13 cellular contexts compared by ENCODE assay signal in genomic region chr3:71112576-71112975, GRCh38.
A peak's percentile ranks its signal among the peaks of the same experiment; 100 is the strongest.
DNase-seq lines count a peak whose midpoint lies in the region; ATAC-seq and TF ChIP-seq lines count a peak whose summit lies in the region.
"Had no signal": no experiment of that assay in that cellular context is flagged by ENCODE, and none has a peak within 500 bp of the region (broad histone marks: within the 10 kb centered on the region; RNA-seq: fewer than 3 reads in every experiment).

No MANE protein-coding gene starts in this region.

- no peak for TF ChIP-seq EP300 in upper lobe of left lung (IDR thresholded peaks at IDR 0.05)

- TF ChIP-seq CTCF in heart right ventricle (IDR thresholded peaks at IDR 0.05): no peak
- TF ChIP-seq CTCF in breast epithelium (IDR thresholded peaks at IDR 0.05): no peak
- no peak for TF ChIP-seq CTCF in upper lobe of left lung (IDR thresholded peaks at IDR 0.05)

- H3K36me3 ChIP-seq in heart right ventricle (peaks cover 0 to 47% (median 9%) of the 10 kb centered on the region in 9 donors), breast epithelium (no peaks in the 10 kb centered on the region), upper lobe of left lung (peaks cover 3 to 16% (median 13%) of the 10 kb centered on the region in 4 donors)

- peak overlapping the region in 6 of 10 donors; percentile 10 to 70 (median 45) for H3K27ac ChIP-seq in heart right ventricle
- H3K27ac ChIP-seq in breast epithelium: peak overlapping the region; percentile 42 to 62
- peak overlapping the region in 3 of 4 donors; percentile 4 to 52 (median 22) for H3K27ac ChIP-seq in upper lobe of left lung
- H3K27ac ChIP-seq: KMS-11 had no signal

- DNase-seq in heart right ventricle: no peak
- no peak for DNase-seq in left cardiac atrium
- no peak for DNase-seq in breast epithelium (ENCODE audit: low spot score in 2 of 2)
- DNase-seq in lung microvascular endothelial cell (ENCODE audit: low read depth in 2 of 2): peak; percentile 65 to 95
- no peak for DNase-seq in upper lobe of left lung
- DNase-seq in activated CD8-positive, alpha-beta memory T cell treated with anti-CD3 and anti-CD28 coated beads, Interleukin-2, amount 50 U/mL, for 4 hours: no peak
- no peak for DNase-seq in activated CD8-positive, alpha-beta memory T cell treated with anti-CD3 and anti-CD28 coated beads, Interleukin-2, amount 50 U/mL, for 48 hours
- DNase-seq: activated CD8-positive, alpha-beta memory T cell treated with anti-CD3 and anti-CD28 coated beads for 24 hours; EL; NCI-H2081 had no signal

- no peak overlapping the region for H3K4me3 ChIP-seq in heart right ventricle
- no peak overlapping the region for H3K4me3 ChIP-seq in breast epithelium
- H3K4me3 ChIP-seq in upper lobe of left lung: no peak overlapping the region
- H3K4me3 ChIP-seq: skin epidermis had no signal

- intact Hi-C loops in heart right ventricle (cut with DNase I): no loop called here
- intact Hi-C loops in left cardiac atrium (cut with DNase I): no loop called here
- intact Hi-C loops in breast epithelium (cut with DNase I; ENCODE audit: low total_unique reads): loop anchor here (1.0 kb wide), 1 partner anchor 16 kb away; no protein-coding TSS in a partner anchor

- TF ChIP-seq POLR2A in breast epithelium (IDR thresholded peaks at IDR 0.05) (no peak), upper lobe of left lung (IDR thresholded peaks at IDR 0.05) (no peak)

- H3K27me3 ChIP-seq in heart right ventricle: no peaks in the 10 kb centered on the region
- H3K27me3 ChIP-seq in breast epithelium: no peaks in the 10 kb centered on the region
- no peaks in the 10 kb centered on the region for H3K27me3 ChIP-seq in upper lobe of left lung

- 42 to 51% methylated on average over 6 of the region's 6 CpGs for WGBS in heart right ventricle, 2 donors
- 50 to 57% methylated on average over 6 of the region's 6 CpGs for WGBS in upper lobe of left lung, 2 donors

- H3K9me3 ChIP-seq in heart right ventricle: no peaks in the 10 kb centered on the region
- H3K9me3 ChIP-seq in breast epithelium: no peaks in the 10 kb centered on the region
- no peaks in the 10 kb centered on the region for H3K9me3 ChIP-seq in upper lobe of left lung

- H3K4me1 ChIP-seq in heart right ventricle (peaks cover 0 to 56% (median 41%) of the 10 kb centered on the region in 9 donors), breast epithelium (peaks cover 0 to 9% of the 10 kb centered on the region in 2 donors), upper lobe of left lung (peaks cover 9 to 34% (median 16%) of the 10 kb centered on the region in 4 donors)

- ATAC-seq in heart right ventricle (peak in 4 of 8 donors; percentile 17 to 58 (median 36)), left cardiac atrium (no peak), upper lobe of left lung (ENCODE audit: low FRiP score in 2 of 2) (no peak), HG03378 (IDR thresholded peaks at IDR 0.05; ENCODE audit: unreplicated experiment) (no peak)

Comparison
In these comparisons a context has a peak if more than half of its experiments do, and no peak if none do; other contexts are left out.
1. DNase-seq: peak in lung microvascular endothelial cell (2 of 2); none in heart right ventricle (0 of 2), left cardiac atrium (single experiment), breast epithelium (0 of 2), upper lobe of left lung (0 of 2), activated CD8-positive, alpha-beta memory T cell treated with anti-CD3 and anti-CD28 coated beads, Interleukin-2, amount 50 U/mL, for 4 hours (single experiment) and activated CD8-positive, alpha-beta memory T cell treated with anti-CD3 and anti-CD28 coated beads, Interleukin-2, amount 50 U/mL, for 48 hours (single experiment).
2. Peak in every context shown above with its lines, with median percentiles within 50 percentile points of each other: H3K27ac ChIP-seq.